1 cellular context compared by ENCODE assay signal in the genomic region with DNA sequence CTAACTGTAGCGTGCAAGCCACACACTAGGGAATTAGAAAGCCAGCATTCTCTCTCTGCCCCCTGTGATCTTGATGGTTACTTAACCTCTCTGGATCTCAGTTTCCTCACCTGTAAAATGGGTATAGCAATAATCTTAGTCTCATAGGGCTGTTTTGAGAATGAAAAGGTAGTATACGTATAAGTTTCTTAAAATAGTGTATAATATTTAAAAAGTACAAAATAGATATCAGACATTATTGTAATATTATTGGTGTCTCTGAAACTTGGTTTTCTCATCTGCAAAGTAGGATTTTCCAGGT.
TF ChIP-seq lines count a peak whose summit lies in the region.

No MANE protein-coding gene starts in this region.

TF ChIP-seq in HepG2, 621 proteins besides CTCF, POLR2A, EP300 and RAD21 (continued from another document):
- TF ChIP-seq ZNF512B (CRISPR knock-in tag; IDR thresholded peaks at IDR 0.05; ENCODE audit: borderline replicate concordance) (no peak), SP4 (CRISPR knock-in tag; IDR thresholded peaks at IDR 0.05) (no peak), TOE1 (CRISPR knock-in tag; IDR thresholded peaks at IDR 0.05) (no peak), ZMYM3 (CRISPR knock-in tag; IDR thresholded peaks at IDR 0.05) (peak; percentile 62; the same call in 1 of the 2 replicates), ZNF598 (CRISPR knock-in tag; IDR thresholded peaks at IDR 0.05; ENCODE audit: borderline replicate concordance) (no peak), ZNF253 (CRISPR knock-in tag; IDR thresholded peaks at IDR 0.05; ENCODE audit: borderline replicate concordance) (no peak), MED1 (CRISPR knock-in tag; IDR thresholded peaks at IDR 0.05) (no peak)
- TF ChIP-seq, protein P1, sequence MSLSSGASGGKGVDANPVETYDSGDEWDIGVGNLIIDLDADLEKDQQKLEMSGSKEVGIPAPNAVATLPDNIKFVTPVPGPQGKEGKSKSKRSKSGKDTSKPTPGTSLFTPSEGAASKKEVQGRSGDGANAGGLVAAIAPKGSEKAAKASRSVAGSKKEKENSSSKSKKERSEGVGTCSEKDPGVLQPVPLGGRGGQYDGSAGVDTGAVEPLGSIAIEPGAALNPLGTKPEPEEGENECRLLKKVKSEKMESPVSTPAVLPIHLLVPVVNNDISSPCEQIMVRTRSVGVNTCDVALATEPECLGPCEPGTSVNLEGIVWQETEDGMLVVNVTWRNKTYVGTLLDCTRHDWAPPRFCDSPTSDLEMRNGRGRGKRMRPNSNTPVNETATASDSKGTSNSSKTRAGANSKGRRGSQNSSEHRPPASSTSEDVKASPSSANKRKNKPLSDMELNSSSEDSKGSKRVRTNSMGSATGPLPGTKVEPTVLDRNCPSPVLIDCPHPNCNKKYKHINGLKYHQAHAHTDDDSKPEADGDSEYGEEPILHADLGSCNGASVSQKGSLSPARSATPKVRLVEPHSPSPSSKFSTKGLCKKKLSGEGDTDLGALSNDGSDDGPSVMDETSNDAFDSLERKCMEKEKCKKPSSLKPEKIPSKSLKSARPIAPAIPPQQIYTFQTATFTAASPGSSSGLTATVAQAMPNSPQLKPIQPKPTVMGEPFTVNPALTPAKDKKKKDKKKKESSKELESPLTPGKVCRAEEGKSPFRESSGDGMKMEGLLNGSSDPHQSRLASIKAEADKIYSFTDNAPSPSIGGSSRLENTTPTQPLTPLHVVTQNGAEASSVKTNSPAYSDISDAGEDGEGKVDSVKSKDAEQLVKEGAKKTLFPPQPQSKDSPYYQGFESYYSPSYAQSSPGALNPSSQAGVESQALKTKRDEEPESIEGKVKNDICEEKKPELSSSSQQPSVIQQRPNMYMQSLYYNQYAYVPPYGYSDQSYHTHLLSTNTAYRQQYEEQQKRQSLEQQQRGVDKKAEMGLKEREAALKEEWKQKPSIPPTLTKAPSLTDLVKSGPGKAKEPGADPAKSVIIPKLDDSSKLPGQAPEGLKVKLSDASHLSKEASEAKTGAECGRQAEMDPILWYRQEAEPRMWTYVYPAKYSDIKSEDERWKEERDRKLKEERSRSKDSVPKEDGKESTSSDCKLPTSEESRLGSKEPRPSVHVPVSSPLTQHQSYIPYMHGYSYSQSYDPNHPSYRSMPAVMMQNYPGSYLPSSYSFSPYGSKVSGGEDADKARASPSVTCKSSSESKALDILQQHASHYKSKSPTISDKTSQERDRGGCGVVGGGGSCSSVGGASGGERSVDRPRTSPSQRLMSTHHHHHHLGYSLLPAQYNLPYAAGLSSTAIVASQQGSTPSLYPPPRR (CRISPR knock-in tag; IDR thresholded peaks at IDR 0.05; ENCODE audit: borderline replicate concordance): no peak
